Comparison of ENCODE assay signal across 2 cellular contexts in the genomic region with DNA sequence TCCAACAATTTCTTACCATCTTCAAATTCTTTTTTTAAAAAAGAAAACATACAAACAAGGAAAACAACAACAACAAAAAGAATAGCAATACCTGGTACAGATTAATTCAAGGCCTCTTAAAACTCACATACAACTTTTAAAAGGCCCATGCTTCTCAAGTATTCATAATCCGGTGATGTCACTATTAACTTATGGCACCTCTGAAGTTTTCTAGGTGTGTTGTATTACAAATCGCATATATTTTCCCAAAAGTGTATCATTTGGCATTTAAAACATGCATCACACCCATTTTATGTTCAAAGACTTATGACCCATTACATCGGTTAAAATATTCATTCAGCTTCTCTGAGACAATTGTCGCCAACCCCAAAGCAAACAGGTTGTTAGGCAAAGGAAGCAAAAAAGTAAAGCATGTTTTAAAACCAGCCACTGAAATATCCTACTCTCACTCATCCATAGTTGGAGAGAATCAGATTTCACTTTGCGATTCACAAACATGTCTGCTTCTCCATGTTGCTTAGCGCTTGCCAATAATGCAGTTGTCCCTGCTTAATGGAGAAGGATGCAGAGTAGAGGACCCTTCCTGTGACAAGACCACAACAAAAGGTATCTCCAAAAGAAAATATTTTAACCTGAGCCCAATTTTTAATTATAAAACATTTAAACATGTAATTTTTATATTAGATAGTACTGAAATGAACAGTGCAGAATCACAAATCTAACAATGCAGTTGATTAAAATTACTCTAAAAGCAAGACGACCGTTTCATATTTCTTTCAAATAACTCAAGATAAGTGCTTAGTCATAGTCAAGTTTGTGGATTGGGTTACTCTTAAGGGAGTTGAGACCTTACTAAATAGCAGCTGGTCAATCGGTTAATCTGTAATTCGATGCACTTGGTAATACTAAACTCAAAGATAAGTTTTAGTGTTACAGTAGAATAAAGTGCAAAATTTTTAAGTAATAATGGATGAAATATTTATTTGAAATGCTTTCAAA.
TF ChIP-seq lines count a peak whose summit lies in the region.

No MANE protein-coding gene starts in this region.

TF ChIP-seq in GM23338, 12 proteins besides CTCF, POLR2A, EP300 and RAD21:
- no peak for TF ChIP-seq CREB1 (CRISPR knock-in tag; IDR thresholded peaks at IDR 0.05; ENCODE audit: low read depth)
- no peak for TF ChIP-seq NANOG (IDR thresholded peaks at IDR 0.05; ENCODE audit: borderline replicate concordance)
- no peak for TF ChIP-seq JUNB (IDR thresholded peaks at IDR 0.05; ENCODE audit: unreplicated experiment)
- no peak for TF ChIP-seq EZH2phosphoT487 (IDR thresholded peaks at IDR 0.05; ENCODE audit: unreplicated experiment)
- TF ChIP-seq EZH2 (IDR thresholded peaks at IDR 0.05; ENCODE audit: low read depth, unreplicated experiment), result no peak
- no peak for TF ChIP-seq STAT1 (IDR thresholded peaks at IDR 0.05; ENCODE audit: unreplicated experiment)
- no peak for TF ChIP-seq ZNF114 (CRISPR knock-in tag; IDR thresholded peaks at IDR 0.05)

TF ChIP-seq in SK-N-SH, 30 proteins besides CTCF, POLR2A, EP300 and RAD21:
- no peak for TF ChIP-seq FOXM1 (IDR thresholded peaks at IDR 0.05; ENCODE audit: low read depth)
- TF ChIP-seq, protein P1, sequence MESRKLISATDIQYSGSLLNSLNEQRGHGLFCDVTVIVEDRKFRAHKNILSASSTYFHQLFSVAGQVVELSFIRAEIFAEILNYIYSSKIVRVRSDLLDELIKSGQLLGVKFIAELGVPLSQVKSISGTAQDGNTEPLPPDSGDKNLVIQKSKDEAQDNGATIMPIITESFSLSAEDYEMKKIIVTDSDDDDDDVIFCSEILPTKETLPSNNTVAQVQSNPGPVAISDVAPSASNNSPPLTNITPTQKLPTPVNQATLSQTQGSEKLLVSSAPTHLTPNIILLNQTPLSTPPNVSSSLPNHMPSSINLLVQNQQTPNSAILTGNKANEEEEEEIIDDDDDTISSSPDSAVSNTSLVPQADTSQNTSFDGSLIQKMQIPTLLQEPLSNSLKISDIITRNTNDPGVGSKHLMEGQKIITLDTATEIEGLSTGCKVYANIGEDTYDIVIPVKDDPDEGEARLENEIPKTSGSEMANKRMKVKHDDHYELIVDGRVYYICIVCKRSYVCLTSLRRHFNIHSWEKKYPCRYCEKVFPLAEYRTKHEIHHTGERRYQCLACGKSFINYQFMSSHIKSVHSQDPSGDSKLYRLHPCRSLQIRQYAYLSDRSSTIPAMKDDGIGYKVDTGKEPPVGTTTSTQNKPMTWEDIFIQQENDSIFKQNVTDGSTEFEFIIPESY (IDR thresholded peaks at IDR 0.05; ENCODE audit: borderline replicate concordance, low read depth), result no peak
- TF ChIP-seq MEF2A (IDR thresholded peaks at IDR 0.05; ENCODE audit: borderline replicate concordance, low read depth), result no peak
- TF ChIP-seq POLR2AphosphoS5 (IDR thresholded peaks at IDR 0.05; ENCODE audit: low read depth, low read length), result no peak
- peak; percentile 56; the same call in 1 of the 2 replicates for TF ChIP-seq YY1 (IDR thresholded peaks at IDR 0.05; ENCODE audit: low read depth)
- TF ChIP-seq ELF1 (IDR thresholded peaks at IDR 0.05), result no peak
- TF ChIP-seq, protein P2, sequence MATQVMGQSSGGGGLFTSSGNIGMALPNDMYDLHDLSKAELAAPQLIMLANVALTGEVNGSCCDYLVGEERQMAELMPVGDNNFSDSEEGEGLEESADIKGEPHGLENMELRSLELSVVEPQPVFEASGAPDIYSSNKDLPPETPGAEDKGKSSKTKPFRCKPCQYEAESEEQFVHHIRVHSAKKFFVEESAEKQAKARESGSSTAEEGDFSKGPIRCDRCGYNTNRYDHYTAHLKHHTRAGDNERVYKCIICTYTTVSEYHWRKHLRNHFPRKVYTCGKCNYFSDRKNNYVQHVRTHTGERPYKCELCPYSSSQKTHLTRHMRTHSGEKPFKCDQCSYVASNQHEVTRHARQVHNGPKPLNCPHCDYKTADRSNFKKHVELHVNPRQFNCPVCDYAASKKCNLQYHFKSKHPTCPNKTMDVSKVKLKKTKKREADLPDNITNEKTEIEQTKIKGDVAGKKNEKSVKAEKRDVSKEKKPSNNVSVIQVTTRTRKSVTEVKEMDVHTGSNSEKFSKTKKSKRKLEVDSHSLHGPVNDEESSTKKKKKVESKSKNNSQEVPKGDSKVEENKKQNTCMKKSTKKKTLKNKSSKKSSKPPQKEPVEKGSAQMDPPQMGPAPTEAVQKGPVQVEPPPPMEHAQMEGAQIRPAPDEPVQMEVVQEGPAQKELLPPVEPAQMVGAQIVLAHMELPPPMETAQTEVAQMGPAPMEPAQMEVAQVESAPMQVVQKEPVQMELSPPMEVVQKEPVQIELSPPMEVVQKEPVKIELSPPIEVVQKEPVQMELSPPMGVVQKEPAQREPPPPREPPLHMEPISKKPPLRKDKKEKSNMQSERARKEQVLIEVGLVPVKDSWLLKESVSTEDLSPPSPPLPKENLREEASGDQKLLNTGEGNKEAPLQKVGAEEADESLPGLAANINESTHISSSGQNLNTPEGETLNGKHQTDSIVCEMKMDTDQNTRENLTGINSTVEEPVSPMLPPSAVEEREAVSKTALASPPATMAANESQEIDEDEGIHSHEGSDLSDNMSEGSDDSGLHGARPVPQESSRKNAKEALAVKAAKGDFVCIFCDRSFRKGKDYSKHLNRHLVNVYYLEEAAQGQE (IDR thresholded peaks at IDR 0.05; ENCODE audit: low read depth, low read length), result no peak
- TF ChIP-seq, protein P3, sequence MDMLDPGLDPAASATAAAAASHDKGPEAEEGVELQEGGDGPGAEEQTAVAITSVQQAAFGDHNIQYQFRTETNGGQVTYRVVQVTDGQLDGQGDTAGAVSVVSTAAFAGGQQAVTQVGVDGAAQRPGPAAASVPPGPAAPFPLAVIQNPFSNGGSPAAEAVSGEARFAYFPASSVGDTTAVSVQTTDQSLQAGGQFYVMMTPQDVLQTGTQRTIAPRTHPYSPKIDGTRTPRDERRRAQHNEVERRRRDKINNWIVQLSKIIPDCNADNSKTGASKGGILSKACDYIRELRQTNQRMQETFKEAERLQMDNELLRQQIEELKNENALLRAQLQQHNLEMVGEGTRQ (IDR thresholded peaks at IDR 0.05; ENCODE audit: borderline replicate concordance, low read depth, low read length), result no peak
- no peak for TF ChIP-seq TEAD4 (IDR thresholded peaks at IDR 0.05; ENCODE audit: borderline replicate concordance, insufficient read depth)
- TF ChIP-seq, protein P4, sequence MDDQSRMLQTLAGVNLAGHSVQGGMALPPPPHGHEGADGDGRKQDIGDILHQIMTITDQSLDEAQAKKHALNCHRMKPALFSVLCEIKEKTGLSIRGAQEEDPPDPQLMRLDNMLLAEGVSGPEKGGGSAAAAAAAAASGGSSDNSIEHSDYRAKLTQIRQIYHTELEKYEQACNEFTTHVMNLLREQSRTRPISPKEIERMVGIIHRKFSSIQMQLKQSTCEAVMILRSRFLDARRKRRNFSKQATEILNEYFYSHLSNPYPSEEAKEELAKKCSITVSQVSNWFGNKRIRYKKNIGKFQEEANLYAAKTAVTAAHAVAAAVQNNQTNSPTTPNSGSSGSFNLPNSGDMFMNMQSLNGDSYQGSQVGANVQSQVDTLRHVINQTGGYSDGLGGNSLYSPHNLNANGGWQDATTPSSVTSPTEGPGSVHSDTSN (IDR thresholded peaks at IDR 0.05), result no peak
- TF ChIP-seq NFIC (IDR thresholded peaks at IDR 0.05; ENCODE audit: borderline replicate concordance), result no peak
- no peak; the same call in 1 of the 2 replicates for TF ChIP-seq TCF12 (IDR thresholded peaks at IDR 0.05)
- TF ChIP-seq TAF1 (IDR thresholded peaks at IDR 0.05; ENCODE audit: borderline replicate concordance, low read depth, low read length), result peak; percentile 10; the same call in 1 of the 2 replicates
- no peak for TF ChIP-seq SIN3A (IDR thresholded peaks at IDR 0.05; ENCODE audit: borderline replicate concordance, low read depth, low read length)
- no peak for TF ChIP-seq JUND (IDR thresholded peaks at IDR 0.05)
- no peak for TF ChIP-seq MXI1 (IDR thresholded peaks at IDR 0.05; ENCODE audit: low read depth, low read length)
TF ChIP-seq in SK-N-SH: peak in this region for 2.
